8 cellular contexts compared by ENCODE assay signal in genomic region chr5:149853019-149853648, GRCh38.
DNase-seq lines count a peak whose midpoint lies in the region; ATAC-seq and TF ChIP-seq lines count a peak whose summit lies in the region.

No MANE protein-coding gene starts in this region.

- peak; percentile 69 to 81 (median 79) for TF ChIP-seq CTCF in esophagus squamous epithelium (IDR thresholded peaks at IDR 0.05)
- TF ChIP-seq CTCF in thyroid gland (IDR thresholded peaks at IDR 0.05), result peak; percentile 49 to 87 (median 71)

- no peak overlapping the region for H3K4me3 Mint-ChIP-seq in naive thymus-derived CD4-positive, alpha-beta T cell

- DNase-seq in NCI-H2029 (lab: John Stamatoyannopoulos, UW) (peak; percentile 43), NCI-H2029 treated with DMSO at 0.1 percent for 48 hours (lab: John Stamatoyannopoulos, UW) (no peak), HAP-1 (ENCODE audit: low spot score in 2 of 2) (peak; percentile 64 to 84), NCI-H2227 treated with DMSO at 0.1 percent for 48 hours (lab: John Stamatoyannopoulos, UW) (peak; percentile 50), esophagus squamous epithelium (lab: John Stamatoyannopoulos, UW) (no peak), thyroid gland (peak; percentile 68 to 76)
- DNase-seq in activated CD8-positive, alpha-beta memory T cell treated with anti-CD3 and anti-CD28 coated beads for 24 hours, result peak; percentile 70
- DNase-seq in naive thymus-derived CD4-positive, alpha-beta T cell, result peak in 4 of 9 donors; percentile 5 to 34 (median 14)

- H3K27me3 ChIP-seq in HAP-1 (ENCODE audit: low read depth) (no peaks in the 10 kb centered on the region), esophagus squamous epithelium (no peaks in the 10 kb centered on the region), thyroid gland (no peaks in the 10 kb centered on the region)
- H3K27me3 ChIP-seq in naive thymus-derived CD4-positive, alpha-beta T cell (ENCODE audit: control insufficient read depth in 2 of 2, insufficient read depth in 2 of 2, low read length in 2 of 2), result no peaks in the 10 kb centered on the region

- WGBS in esophagus squamous epithelium, 2 donors, result 23 to 28% methylated on average over 10 of the region's 10 CpGs
- WGBS in thyroid gland, 2 donors, result 23 to 26% methylated on average over 8 to 10 of the region's 10 CpGs

- TF ChIP-seq POLR2A in esophagus squamous epithelium (IDR thresholded peaks at IDR 0.05), result no peak
- TF ChIP-seq POLR2A in thyroid gland (IDR thresholded peaks at IDR 0.05), result no peak

- H3K27me3 Mint-ChIP-seq in naive thymus-derived CD4-positive, alpha-beta T cell, result no peaks in the 10 kb centered on the region

- H3K36me3 ChIP-seq in HAP-1 (replicated peaks), result no peaks in the 10 kb centered on the region; the same call in 1 of the 2 replicates
- peaks cover 0 to 35% (median 0%) of the 10 kb centered on the region in 3 donors for H3K36me3 ChIP-seq in esophagus squamous epithelium
- no peaks in the 10 kb centered on the region for H3K36me3 ChIP-seq in naive thymus-derived CD4-positive, alpha-beta T cell (ENCODE audit: control insufficient read depth in 2 of 3, insufficient read depth in 3 of 3, low read length in 3 of 3)
- no peaks in the 10 kb centered on the region for H3K36me3 ChIP-seq in thyroid gland

- H3K9me3 Mint-ChIP-seq in naive thymus-derived CD4-positive, alpha-beta T cell, result no peaks in the 10 kb centered on the region

- intact Hi-C loops in esophagus squamous epithelium (cut with DNase I), result no loop called here
- intact Hi-C loops in naive thymus-derived CD4-positive, alpha-beta T cell (cut with micrococcal nuclease), result loop anchor here (1.0 to 5.0 kb wide), 4 partner anchors 18 to 217 kb away; partner anchors contain the start of gene SLC26A2 (in 1 of the 2)
- intact Hi-C loops in thyroid gland (cut with DNase I), result no loop called here

- H3K36me3 Mint-ChIP-seq in naive thymus-derived CD4-positive, alpha-beta T cell, result peaks cover 0 to 27% (median 2%) of the 10 kb centered on the region in 5 donors

- in situ Hi-C loops in HAP-1 (cut with MboI; ENCODE audit: low sequenced_read_pairs), result no loop called here

- H3K4me1 Mint-ChIP-seq in naive thymus-derived CD4-positive, alpha-beta T cell, result no peaks in the 10 kb centered on the region

- POLR2A ChIA-PET in naive thymus-derived CD4-positive, alpha-beta T cell (lab: Charles Lee), result no interaction called here

- peak; percentile 57 for ATAC-seq in naive thymus-derived CD4-positive, alpha-beta T cell

- H3K27ac ChIP-seq in esophagus squamous epithelium (peak overlapping the region in 1 of 4 donors; percentile 43), thyroid gland (no peak overlapping the region)
- H3K27ac ChIP-seq in naive thymus-derived CD4-positive, alpha-beta T cell (ENCODE audit: low read depth, low read length), result no peak overlapping the region

- CTCF ChIA-PET in naive thymus-derived CD4-positive, alpha-beta T cell (lab: Charles Lee), result interaction anchor here (0.7 to 2.2 kb wide), 9 partner anchors 9 to 216 kb away, joined by 3 to 9 read pairs (median 4); partner anchors contain the start of gene TIGD6

- H3K4me1 ChIP-seq in HAP-1 (no peaks in the 10 kb centered on the region), esophagus squamous epithelium (peaks cover 6 to 26% (median 7%) of the 10 kb centered on the region in 3 donors), thyroid gland (no peaks in the 10 kb centered on the region)
- H3K4me1 ChIP-seq in naive thymus-derived CD4-positive, alpha-beta T cell (ENCODE audit: control insufficient read depth in 2 of 2, insufficient read depth in 2 of 2, low read length in 2 of 2), result no peaks in the 10 kb centered on the region

- H3K9me3 ChIP-seq in HAP-1 (no peaks in the 10 kb centered on the region), esophagus squamous epithelium (no peaks in the 10 kb centered on the region), thyroid gland (no peaks in the 10 kb centered on the region)
- no peaks in the 10 kb centered on the region for H3K9me3 ChIP-seq in naive thymus-derived CD4-positive, alpha-beta T cell (ENCODE audit: control insufficient read depth in 2 of 3, low read length in 3 of 3)

- H3K4me3 ChIP-seq in HAP-1 (no peak overlapping the region), esophagus squamous epithelium (no peak overlapping the region), thyroid gland (replicated peaks in 1 of 3) (no peak overlapping the region)
- H3K4me3 ChIP-seq in naive thymus-derived CD4-positive, alpha-beta T cell (ENCODE audit: low read length), result no peak overlapping the region

- no peak overlapping the region for H3K27ac Mint-ChIP-seq in naive thymus-derived CD4-positive, alpha-beta T cell

Comparison
In these comparisons a context has a peak if more than half of its experiments do, and no peak if none do; other contexts are left out.
1. DNase-seq: peak in NCI-H2029 (single experiment), HAP-1 (2 of 2), NCI-H2227 treated with DMSO at 0.1 percent for 48 hours (single experiment), activated CD8-positive, alpha-beta memory T cell treated with anti-CD3 and anti-CD28 coated beads for 24 hours (single experiment) and thyroid gland (2 of 2); none in NCI-H2029 treated with DMSO at 0.1 percent for 48 hours (single experiment) and esophagus squamous epithelium (single experiment).
2. intact Hi-C loops: an anchor here in naive thymus-derived CD4-positive, alpha-beta T cell (1.0 to 5.0 kb wide); none called in esophagus squamous epithelium and thyroid gland.